ENCODE assay signal across 28 cellular contexts in the genomic region with DNA sequence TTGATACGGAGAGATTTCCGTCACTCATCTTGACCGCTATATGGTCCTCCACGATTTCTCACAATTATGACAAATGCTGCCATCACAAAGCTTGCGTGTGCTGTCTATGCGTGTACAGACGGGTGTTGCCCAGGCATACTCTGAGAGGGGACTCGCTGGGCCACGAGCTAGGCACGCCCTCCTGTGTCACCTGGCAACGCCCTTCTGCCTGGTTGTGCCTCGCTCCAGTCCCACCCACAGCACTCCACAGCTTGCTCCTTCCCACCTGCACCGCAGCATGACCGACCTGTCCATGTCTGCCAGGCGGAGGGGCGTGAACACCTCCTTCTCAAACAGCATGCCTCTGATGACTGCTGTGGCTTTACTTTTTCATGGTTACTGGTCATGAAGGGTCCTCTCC. TPM values are rescaled to one million over a fixed set of nuclear protein-coding genes. Genes with fewer than 3 reads are reported as not detected.
DNase-seq lines count a peak whose midpoint lies in the region; ATAC-seq, FAIRE-seq and TF ChIP-seq lines count a peak whose summit lies in the region.
"Had no signal": no experiment of that assay in that cellular context is flagged by ENCODE, and none has a peak within 500 bp of the region (broad histone marks: within the 10 kb centered on the region; RNA-seq: fewer than 3 reads in every experiment).

No MANE protein-coding gene starts in this region.

- no peak for ATAC-seq in CD4-positive, CD25-positive, alpha-beta regulatory T cell (ENCODE audit: low read depth in 2 of 2)
- ATAC-seq in GM18511 (IDR thresholded peaks at IDR 0.05; ENCODE audit: unreplicated experiment): no peak
- ATAC-seq in GM19455 (IDR thresholded peaks at IDR 0.05; ENCODE audit: unreplicated experiment): no peak
- ATAC-seq: A549; activated CD4-positive, CD25-positive, alpha-beta regulatory T cell treated with anti-CD3 and anti-CD28 coated beads, Interleukin-2, amount 50 U/mL, for 24 hours; left ventricle myocardium superior; right lobe of liver; Right ventricle myocardium inferior had no signal

- H3K9me3 Mint-ChIP-seq in CD4-positive, CD25-positive, alpha-beta regulatory T cell: peaks cover 0 to 2% (median 0%) of the 10 kb centered on the region in 7 donors
- H3K9me3 Mint-ChIP-seq: activated CD4-positive, alpha-beta memory T cell treated with anti-CD3 and anti-CD28 coated beads for 36 hours; CD4-positive, alpha-beta memory T cell; T-helper 1 cell treated with Interleukin-12 subunit alpha and Interleukin-12 subunit beta and Interleukin-4 antibody, amounts not matched to agents 30 μg/mL and 1 μg/mL, for 36 hours had no signal

- H3K4me1 Mint-ChIP-seq in CD4-positive, CD25-positive, alpha-beta regulatory T cell: peaks cover 0 to 20% (median 9%) of the 10 kb centered on the region in 4 donors

- no peaks in the 10 kb centered on the region for H3K27me3 ChIP-seq in CD4-positive, CD25-positive, alpha-beta regulatory T cell (ENCODE audit: control insufficient read depth, insufficient read depth, low read length)
- H3K27me3 ChIP-seq in bronchial epithelial cell (ENCODE audit: control insufficient read depth, insufficient read depth, low read length): no peaks in the 10 kb centered on the region
- H3K27me3 ChIP-seq in iPS DF 6.9 (ENCODE audit: control insufficient read depth, insufficient read depth, low read length): no peaks in the 10 kb centered on the region
- H3K27me3 ChIP-seq: dorsolateral prefrontal cortex, right lobe of liver, stomach, tibial artery had no signal

- no peak overlapping the region for H3K27ac ChIP-seq in CD4-positive, CD25-positive, alpha-beta regulatory T cell (ENCODE audit: insufficient read depth, low read length, poor library complexity, severe bottlenecking)
- H3K27ac ChIP-seq in iPS DF 6.9 (ENCODE audit: low read length): peak overlapping the region; percentile 37
- H3K27ac ChIP-seq: A549, dorsolateral prefrontal cortex, epithelial cell of prostate, PC-9, right lobe of liver, stomach, tibial artery had no signal

- TF ChIP-seq CTCF in bronchial epithelial cell (IDR thresholded peaks at IDR 0.05; ENCODE audit: insufficient read depth, low read length, severe bottlenecking): no peak

- DNase-seq in CD4-positive, CD25-positive, alpha-beta regulatory T cell: no peak
- DNase-seq in HTR-8/SVneo (ENCODE audit: insufficient read length, low spot score): no peak
- peak; percentile 77 for DNase-seq in bronchial epithelial cell (ENCODE audit: low read depth)
- no peak for DNase-seq in iPS DF 6.9 (ENCODE audit: low read depth, low spot score)
- DNase-seq in NOMO-1 treated with dmso at 0.1 percent for 144 hours (lab: John Stamatoyannopoulos, UW; ENCODE audit: unreplicated experiment): no peak
- no peak for DNase-seq in HPDE6-E6E7 (ENCODE audit: extremely low spot score)
- DNase-seq: activated CD4-positive, alpha-beta memory T cell treated with anti-CD3 and anti-CD28 coated beads for 36 hours; activated naive CD4-positive, alpha-beta T cell treated with Interleukin-2 at 50 U/mL for 16 hours; CD4-positive, alpha-beta memory T cell; dorsolateral prefrontal cortex; EL; left ventricle myocardium superior; NCI-H146; NCI-H2107; NCI-H446; PC-9; right lobe of liver; SK-N-SH; stomach; tibial artery had no signal

- H3K27me3 Mint-ChIP-seq in CD4-positive, CD25-positive, alpha-beta regulatory T cell: no peaks in the 10 kb centered on the region
- H3K27me3 Mint-ChIP-seq: activated CD4-positive, alpha-beta memory T cell treated with anti-CD3 and anti-CD28 coated beads for 36 hours; CD4-positive, alpha-beta memory T cell had no signal

- peaks cover 32% of the 10 kb centered on the region for H3K36me3 Mint-ChIP-seq in CD4-positive, CD25-positive, alpha-beta regulatory T cell

- H3K9me3 ChIP-seq in CD4-positive, CD25-positive, alpha-beta regulatory T cell (ENCODE audit: control insufficient read depth in 2 of 2, low read length in 2 of 2): no peaks in the 10 kb centered on the region
- H3K9me3 ChIP-seq in iPS DF 6.9 (ENCODE audit: control insufficient read depth, insufficient read depth, low read length): no peaks in the 10 kb centered on the region
- H3K9me3 ChIP-seq: A549, right lobe of liver, SK-N-SH, stomach, tibial artery had no signal

- H3K27ac Mint-ChIP-seq in CD4-positive, CD25-positive, alpha-beta regulatory T cell: peak overlapping the region in 2 of 3 donors; percentile 58 to 59
- H3K27ac Mint-ChIP-seq: T-helper 1 cell treated with Interleukin-12 subunit alpha and Interleukin-12 subunit beta and Interleukin-4 antibody, amounts not matched to agents 30 μg/mL and 1 μg/mL, for 36 hours had no signal

- WGBS in iPS DF 6.9 (ENCODE audit: insufficient coverage, insufficient read length): no CpG with 5 or more reads among the region's 16 CpGs

- H3K4me1 ChIP-seq in CD4-positive, CD25-positive, alpha-beta regulatory T cell (ENCODE audit: control insufficient read depth, insufficient read depth, low read length, poor library complexity, severe bottlenecking): no peaks in the 10 kb centered on the region
- H3K4me1 ChIP-seq in iPS DF 6.9 (ENCODE audit: control insufficient read depth, insufficient read depth, low read length): peaks cover 4% of the 10 kb centered on the region; the same call in 1 of the 2 replicates
- H3K4me1 ChIP-seq: A549, right lobe of liver, stomach had no signal

- FAIRE-seq in HTR-8/SVneo (lab: Jason Lieb, UNC) (peak; percentile 38), bronchial epithelial cell (lab: Jason Lieb, UNC) (peak; percentile 72)
- FAIRE-seq: A549, islet of Langerhans had no signal

- H3K4me3 Mint-ChIP-seq in CD4-positive, CD25-positive, alpha-beta regulatory T cell: no peak overlapping the region
- H3K4me3 Mint-ChIP-seq: activated CD4-positive, alpha-beta memory T cell treated with anti-CD3 and anti-CD28 coated beads for 36 hours; CD4-positive, alpha-beta memory T cell; T-helper 1 cell treated with Interleukin-12 subunit alpha and Interleukin-12 subunit beta and Interleukin-4 antibody, amounts not matched to agents 30 μg/mL and 1 μg/mL, for 36 hours had no signal

- peaks cover 36% of the 10 kb centered on the region for H3K36me3 ChIP-seq in CD4-positive, CD25-positive, alpha-beta regulatory T cell (ENCODE audit: control insufficient read depth, insufficient read depth, low read length)
- H3K36me3 ChIP-seq in bronchial epithelial cell (ENCODE audit: control insufficient read depth, insufficient read depth, low read length): peaks cover 12% of the 10 kb centered on the region
- H3K36me3 ChIP-seq in iPS DF 6.9 (ENCODE audit: control insufficient read depth, insufficient read depth, low read length): peaks cover 12% of the 10 kb centered on the region; the same call in 1 of the 2 replicates

- no peak overlapping the region for H3K4me3 ChIP-seq in CD4-positive, CD25-positive, alpha-beta regulatory T cell (ENCODE audit: low read depth, low read length)
- H3K4me3 ChIP-seq in bronchial epithelial cell (ENCODE audit: low read depth, low read length): no peak overlapping the region
- H3K4me3 ChIP-seq in iPS DF 6.9 (ENCODE audit: low read length): no peak overlapping the region
- H3K4me3 ChIP-seq: A549, dorsolateral prefrontal cortex, PC-9, right lobe of liver, stomach, tibial artery had no signal

RNA-seq across cellular contexts. Expression of a gene that starts 55.6 kb away (rescaled TPM):
- total RNA-seq in CD4-positive, CD25-positive, alpha-beta regulatory T cell: 31.6 TPM
- 1 to 10 TPM in 3 of 4 donors, under 1 TPM in 1; 0.67 to 2.2 (median 1.8) TPM for polyA plus RNA-seq in CD4-positive, CD25-positive, alpha-beta regulatory T cell
- total RNA-seq in bronchial epithelial cell: 23.2 and 26.2 TPM in 2 replicates
